Comparison of ENCODE assay signal across 20 cellular contexts in genomic region chr1:55479970-55480369, GRCh38.
"Had no signal": no experiment of that assay in that cellular context is flagged by ENCODE, and none has a peak within 500 bp of the region (broad histone marks: within the 10 kb centered on the region; RNA-seq: fewer than 3 reads in every experiment).

No MANE protein-coding gene starts in this region.

- H3K27ac Mint-ChIP-seq: activated CD4-positive, alpha-beta T cell treated with anti-CD3 and anti-CD28 coated beads, Interleukin-2, amount 10 ng/mL, durations not matched to agents 24 days and 14 days; activated CD8-positive, alpha-beta memory T cell treated with anti-CD3 and anti-CD28 coated beads, Interleukin-2, amount 10 ng/mL, durations not matched to agents 7 days and 5 days; activated CD8-positive, alpha-beta T cell treated with anti-CD3 and anti-CD28 coated beads for 36 hours; activated naive CD4-positive, alpha-beta T cell treated with anti-CD3 and anti-CD28 coated beads, Interleukin-2, amount 50 U/mL, for 72 hours; naive thymus-derived CD8-positive, alpha-beta T cell had no signal

- H3K36me3 ChIP-seq: ovary, prostate gland, spleen had no signal

- H3K9me3 ChIP-seq: ovary, prostate gland, spleen had no signal

- H3K27me3 ChIP-seq: foreskin keratinocyte, ovary had no signal

- H3K27ac ChIP-seq: foreskin keratinocyte, ovary, prostate gland, spleen had no signal

- H3K36me3 Mint-ChIP-seq: activated CD8-positive, alpha-beta memory T cell treated with anti-CD3 and anti-CD28 coated beads, Interleukin-2, amount 10 ng/mL, durations not matched to agents 7 days and 5 days; activated naive CD4-positive, alpha-beta T cell treated with anti-CD3 and anti-CD28 coated beads, Interleukin-2, amount 50 U/mL, for 72 hours; brain; naive thymus-derived CD8-positive, alpha-beta T cell had no signal

- ATAC-seq: activated CD4-positive, CD25-positive, alpha-beta regulatory T cell treated with anti-CD3 and anti-CD28 coated beads, Interleukin-2, amount 50 U/mL, for 24 hours; activated CD8-positive, alpha-beta memory T cell treated with anti-CD3 and anti-CD28 coated beads, Interleukin-2, amount 10 ng/mL, durations not matched to agents 7 days and 5 days; activated CD8-positive, alpha-beta T cell treated with anti-CD3 and anti-CD28 coated beads for 36 hours; activated naive CD4-positive, alpha-beta T cell treated with anti-CD3 and anti-CD28 coated beads, Interleukin-2, amount 50 U/mL, for 72 hours; foreskin keratinocyte; left lobe of liver; naive thymus-derived CD8-positive, alpha-beta T cell; stimulated activated naive CD8-positive, alpha-beta T cell treated with anti-CD3 and anti-CD28 coated beads, Interleukin-15, Interleukin-2, amounts not matched to agents 100 U/mL and 50 U/mL, for 24 hours had no signal

- H3K9me3 Mint-ChIP-seq: activated CD4-positive, alpha-beta T cell treated with anti-CD3 and anti-CD28 coated beads, Interleukin-2, amount 10 ng/mL, durations not matched to agents 24 days and 14 days; activated CD8-positive, alpha-beta T cell treated with anti-CD3 and anti-CD28 coated beads for 36 hours; activated naive CD4-positive, alpha-beta T cell treated with anti-CD3 and anti-CD28 coated beads, Interleukin-2, amount 50 U/mL, for 72 hours; naive thymus-derived CD8-positive, alpha-beta T cell had no signal

- H3K4me3 ChIP-seq: lung, ovary, prostate gland, spleen had no signal

- H3K4me3 Mint-ChIP-seq: activated CD4-positive, alpha-beta T cell treated with anti-CD3 and anti-CD28 coated beads, Interleukin-2, amount 10 ng/mL, durations not matched to agents 24 days and 14 days; activated CD8-positive, alpha-beta memory T cell treated with anti-CD3 and anti-CD28 coated beads, Interleukin-2, amount 10 ng/mL, durations not matched to agents 7 days and 5 days; activated CD8-positive, alpha-beta T cell treated with anti-CD3 and anti-CD28 coated beads for 36 hours; brain; naive thymus-derived CD8-positive, alpha-beta T cell had no signal

- H3K4me1 ChIP-seq: foreskin keratinocyte, prostate gland had no signal

- H3K4me1 Mint-ChIP-seq: activated CD4-positive, alpha-beta T cell treated with anti-CD3 and anti-CD28 coated beads, Interleukin-2, amount 10 ng/mL, durations not matched to agents 24 days and 14 days; activated CD8-positive, alpha-beta memory T cell treated with anti-CD3 and anti-CD28 coated beads, Interleukin-2, amount 10 ng/mL, durations not matched to agents 7 days and 5 days had no signal

- DNase-seq: activated CD4-positive, alpha-beta T cell treated with anti-CD3 and anti-CD28 coated beads, Interleukin-2, amount 10 ng/mL, durations not matched to agents 24 days and 14 days; activated CD8-positive, alpha-beta memory T cell treated with anti-CD3 and anti-CD28 coated beads, Interleukin-2, amount 10 ng/mL, durations not matched to agents 7 days and 5 days; activated CD8-positive, alpha-beta T cell treated with anti-CD3 and anti-CD28 coated beads for 36 hours; activated gamma-delta T cell; activated T-cell treated with anti-CD3 and anti-CD28 coated beads for 4 hours; aorta; effector memory CD4-positive, alpha-beta T cell; foreskin keratinocyte; naive thymus-derived CD8-positive, alpha-beta T cell; ovary; spleen; stimulated activated CD4-positive, alpha-beta T cell treated with anti-CD3 and anti-CD28 coated beads, Interleukin-4, amount 100 ng/mL, for 1 hour; stimulated activated naive CD8-positive, alpha-beta T cell treated with anti-CD3 and anti-CD28 coated beads, Interleukin-15, Interleukin-2, amounts not matched to agents 100 U/mL and 50 U/mL, for 24 hours; T-helper 9 cell had no signal
